1 cellular context compared by ENCODE assay signal in genomic region chr6:118800394-118801071, GRCh38.
TF ChIP-seq lines count a peak whose summit lies in the region.

No MANE protein-coding gene starts in this region.

TF ChIP-seq in HepG2, 621 proteins besides CTCF, POLR2A, EP300 and RAD21 (continued from another document and continues in another):
- TF ChIP-seq ZNF574 (CRISPR knock-in tag; IDR thresholded peaks at IDR 0.05) (0 out of 2 replicates have a peak, but pooled peaks have one; percentile 22), SNAPC5 (CRISPR knock-in tag; IDR thresholded peaks at IDR 0.05; ENCODE audit: borderline replicate concordance) (no peak), ZNF777 (CRISPR knock-in tag; IDR thresholded peaks at IDR 0.05) (no peak), POLR2G (IDR thresholded peaks at IDR 0.05; ENCODE audit: low read depth, low read length) (no peak), PITX1 (CRISPR knock-in tag; IDR thresholded peaks at IDR 0.05) (no peak), PHF8 (CRISPR knock-in tag; IDR thresholded peaks at IDR 0.05) (peak; percentile 24; the same call in 1 of the 2 replicates), FOXO1 (CRISPR knock-in tag; IDR thresholded peaks at IDR 0.05) (no peak), REPIN1 (CRISPR knock-in tag; IDR thresholded peaks at IDR 0.05; ENCODE audit: borderline replicate concordance, low read depth) (peak; percentile 37; the same call in 1 of the 2 replicates), MIER3 (CRISPR knock-in tag; IDR thresholded peaks at IDR 0.05; ENCODE audit: borderline replicate concordance) (0 out of 2 replicates have a peak, but pooled peaks have one; percentile 23), ZNF180 (CRISPR knock-in tag; IDR thresholded peaks at IDR 0.05; ENCODE audit: borderline replicate concordance, low read depth) (no peak), ZNF562 (CRISPR knock-in tag; IDR thresholded peaks at IDR 0.05; ENCODE audit: borderline replicate concordance) (no peak), SALL2 (CRISPR knock-in tag; IDR thresholded peaks at IDR 0.05) (0 out of 2 replicates have a peak, but pooled peaks have one; percentile 17), RFXAP (CRISPR knock-in tag; IDR thresholded peaks at IDR 0.05; ENCODE audit: borderline replicate concordance) (0 out of 2 replicates have a peak, but pooled peaks have one; percentile 40), ZNF296 (CRISPR knock-in tag; conservative IDR thresholded peaks at IDR 0.05) (no peak), KAT2B (IDR thresholded peaks at IDR 0.05; ENCODE audit: borderline replicate concordance, low read depth, low read length) (no peak), ELF3 (CRISPR knock-in tag; IDR thresholded peaks at IDR 0.05) (0 out of 2 replicates have a peak, but pooled peaks have one; percentile 38), KDM3A (CRISPR knock-in tag; IDR thresholded peaks at IDR 0.05; ENCODE audit: low read depth) (0 out of 2 replicates have a peak, but pooled peaks have one; percentile 43), ZNF331 (CRISPR knock-in tag; IDR thresholded peaks at IDR 0.05) (peak; percentile 50; the same call in 1 of the 2 replicates), ZNF512 (CRISPR knock-in tag; IDR thresholded peaks at IDR 0.05) (no peak), MBD4 (IDR thresholded peaks at IDR 0.05; ENCODE audit: borderline replicate concordance, low read length) (no peak), PPARG (CRISPR knock-in tag; conservative IDR thresholded peaks at IDR 0.05) (0 out of 2 replicates have a peak, but pooled peaks have one; percentile 34), THRA (CRISPR knock-in tag; IDR thresholded peaks at IDR 0.05; ENCODE audit: borderline replicate concordance) (peak; percentile 56; the same call in 1 of the 2 replicates), SP2 (CRISPR knock-in tag; IDR thresholded peaks at IDR 0.05) (no peak), CHCHD3 (CRISPR knock-in tag; IDR thresholded peaks at IDR 0.05) (no peak), HMGXB4 (CRISPR knock-in tag; IDR thresholded peaks at IDR 0.05; ENCODE audit: borderline replicate concordance in 1 of 2, low read depth in 1 of 2) (peak; percentile 39 to 64; a peak in 2 of 4 replicates), XRCC5 (optimal IDR thresholded peaks at IDR 0.05; ENCODE audit: low read length) (peak; percentile 90), HOXA3 (CRISPR knock-in tag; IDR thresholded peaks at IDR 0.05) (peak; percentile 14; the same call in 1 of the 2 replicates)
- TF ChIP-seq, protein P1, sequence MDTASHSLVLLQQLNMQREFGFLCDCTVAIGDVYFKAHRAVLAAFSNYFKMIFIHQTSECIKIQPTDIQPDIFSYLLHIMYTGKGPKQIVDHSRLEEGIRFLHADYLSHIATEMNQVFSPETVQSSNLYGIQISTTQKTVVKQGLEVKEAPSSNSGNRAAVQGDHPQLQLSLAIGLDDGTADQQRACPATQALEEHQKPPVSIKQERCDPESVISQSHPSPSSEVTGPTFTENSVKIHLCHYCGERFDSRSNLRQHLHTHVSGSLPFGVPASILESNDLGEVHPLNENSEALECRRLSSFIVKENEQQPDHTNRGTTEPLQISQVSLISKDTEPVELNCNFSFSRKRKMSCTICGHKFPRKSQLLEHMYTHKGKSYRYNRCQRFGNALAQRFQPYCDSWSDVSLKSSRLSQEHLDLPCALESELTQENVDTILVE (CRISPR knock-in tag; IDR thresholded peaks at IDR 0.05), result peak; percentile 52; the same call in 1 of the 2 replicates
- TF ChIP-seq, protein P2, sequence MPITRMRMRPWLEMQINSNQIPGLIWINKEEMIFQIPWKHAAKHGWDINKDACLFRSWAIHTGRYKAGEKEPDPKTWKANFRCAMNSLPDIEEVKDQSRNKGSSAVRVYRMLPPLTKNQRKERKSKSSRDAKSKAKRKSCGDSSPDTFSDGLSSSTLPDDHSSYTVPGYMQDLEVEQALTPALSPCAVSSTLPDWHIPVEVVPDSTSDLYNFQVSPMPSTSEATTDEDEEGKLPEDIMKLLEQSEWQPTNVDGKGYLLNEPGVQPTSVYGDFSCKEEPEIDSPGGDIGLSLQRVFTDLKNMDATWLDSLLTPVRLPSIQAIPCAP (CRISPR knock-in tag; IDR thresholded peaks at IDR 0.05; ENCODE audit: low read depth), result no peak
- TF ChIP-seq, protein P3, sequence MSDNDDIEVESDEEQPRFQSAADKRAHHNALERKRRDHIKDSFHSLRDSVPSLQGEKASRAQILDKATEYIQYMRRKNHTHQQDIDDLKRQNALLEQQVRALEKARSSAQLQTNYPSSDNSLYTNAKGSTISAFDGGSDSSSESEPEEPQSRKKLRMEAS (IDR thresholded peaks at IDR 0.05), result peak; percentile 42
- TF ChIP-seq, protein P4, sequence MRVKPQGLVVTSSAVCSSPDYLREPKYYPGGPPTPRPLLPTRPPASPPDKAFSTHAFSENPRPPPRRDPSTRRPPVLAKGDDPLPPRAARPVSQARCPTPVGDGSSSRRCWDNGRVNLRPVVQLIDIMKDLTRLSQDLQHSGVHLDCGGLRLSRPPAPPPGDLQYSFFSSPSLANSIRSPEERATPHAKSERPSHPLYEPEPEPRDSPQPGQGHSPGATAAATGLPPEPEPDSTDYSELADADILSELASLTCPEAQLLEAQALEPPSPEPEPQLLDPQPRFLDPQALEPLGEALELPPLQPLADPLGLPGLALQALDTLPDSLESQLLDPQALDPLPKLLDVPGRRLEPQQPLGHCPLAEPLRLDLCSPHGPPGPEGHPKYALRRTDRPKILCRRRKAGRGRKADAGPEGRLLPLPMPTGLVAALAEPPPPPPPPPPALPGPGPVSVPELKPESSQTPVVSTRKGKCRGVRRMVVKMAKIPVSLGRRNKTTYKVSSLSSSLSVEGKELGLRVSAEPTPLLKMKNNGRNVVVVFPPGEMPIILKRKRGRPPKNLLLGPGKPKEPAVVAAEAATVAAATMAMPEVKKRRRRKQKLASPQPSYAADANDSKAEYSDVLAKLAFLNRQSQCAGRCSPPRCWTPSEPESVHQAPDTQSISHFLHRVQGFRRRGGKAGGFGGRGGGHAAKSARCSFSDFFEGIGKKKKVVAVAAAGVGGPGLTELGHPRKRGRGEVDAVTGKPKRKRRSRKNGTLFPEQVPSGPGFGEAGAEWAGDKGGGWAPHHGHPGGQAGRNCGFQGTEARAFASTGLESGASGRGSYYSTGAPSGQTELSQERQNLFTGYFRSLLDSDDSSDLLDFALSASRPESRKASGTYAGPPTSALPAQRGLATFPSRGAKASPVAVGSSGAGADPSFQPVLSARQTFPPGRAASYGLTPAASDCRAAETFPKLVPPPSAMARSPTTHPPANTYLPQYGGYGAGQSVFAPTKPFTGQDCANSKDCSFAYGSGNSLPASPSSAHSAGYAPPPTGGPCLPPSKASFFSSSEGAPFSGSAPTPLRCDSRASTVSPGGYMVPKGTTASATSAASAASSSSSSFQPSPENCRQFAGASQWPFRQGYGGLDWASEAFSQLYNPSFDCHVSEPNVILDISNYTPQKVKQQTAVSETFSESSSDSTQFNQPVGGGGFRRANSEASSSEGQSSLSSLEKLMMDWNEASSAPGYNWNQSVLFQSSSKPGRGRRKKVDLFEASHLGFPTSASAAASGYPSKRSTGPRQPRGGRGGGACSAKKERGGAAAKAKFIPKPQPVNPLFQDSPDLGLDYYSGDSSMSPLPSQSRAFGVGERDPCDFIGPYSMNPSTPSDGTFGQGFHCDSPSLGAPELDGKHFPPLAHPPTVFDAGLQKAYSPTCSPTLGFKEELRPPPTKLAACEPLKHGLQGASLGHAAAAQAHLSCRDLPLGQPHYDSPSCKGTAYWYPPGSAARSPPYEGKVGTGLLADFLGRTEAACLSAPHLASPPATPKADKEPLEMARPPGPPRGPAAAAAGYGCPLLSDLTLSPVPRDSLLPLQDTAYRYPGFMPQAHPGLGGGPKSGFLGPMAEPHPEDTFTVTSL (CRISPR knock-in tag; IDR thresholded peaks at IDR 0.05; ENCODE audit: borderline replicate concordance), result no peak
- TF ChIP-seq, protein P5, sequence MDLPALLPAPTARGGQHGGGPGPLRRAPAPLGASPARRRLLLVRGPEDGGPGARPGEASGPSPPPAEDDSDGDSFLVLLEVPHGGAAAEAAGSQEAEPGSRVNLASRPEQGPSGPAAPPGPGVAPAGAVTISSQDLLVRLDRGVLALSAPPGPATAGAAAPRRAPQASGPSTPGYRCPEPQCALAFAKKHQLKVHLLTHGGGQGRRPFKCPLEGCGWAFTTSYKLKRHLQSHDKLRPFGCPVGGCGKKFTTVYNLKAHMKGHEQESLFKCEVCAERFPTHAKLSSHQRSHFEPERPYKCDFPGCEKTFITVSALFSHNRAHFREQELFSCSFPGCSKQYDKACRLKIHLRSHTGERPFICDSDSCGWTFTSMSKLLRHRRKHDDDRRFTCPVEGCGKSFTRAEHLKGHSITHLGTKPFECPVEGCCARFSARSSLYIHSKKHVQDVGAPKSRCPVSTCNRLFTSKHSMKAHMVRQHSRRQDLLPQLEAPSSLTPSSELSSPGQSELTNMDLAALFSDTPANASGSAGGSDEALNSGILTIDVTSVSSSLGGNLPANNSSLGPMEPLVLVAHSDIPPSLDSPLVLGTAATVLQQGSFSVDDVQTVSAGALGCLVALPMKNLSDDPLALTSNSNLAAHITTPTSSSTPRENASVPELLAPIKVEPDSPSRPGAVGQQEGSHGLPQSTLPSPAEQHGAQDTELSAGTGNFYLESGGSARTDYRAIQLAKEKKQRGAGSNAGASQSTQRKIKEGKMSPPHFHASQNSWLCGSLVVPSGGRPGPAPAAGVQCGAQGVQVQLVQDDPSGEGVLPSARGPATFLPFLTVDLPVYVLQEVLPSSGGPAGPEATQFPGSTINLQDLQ (CRISPR knock-in tag; IDR thresholded peaks at IDR 0.05), result no peak
